11 cellular contexts compared by ENCODE assay signal in the genomic region with DNA sequence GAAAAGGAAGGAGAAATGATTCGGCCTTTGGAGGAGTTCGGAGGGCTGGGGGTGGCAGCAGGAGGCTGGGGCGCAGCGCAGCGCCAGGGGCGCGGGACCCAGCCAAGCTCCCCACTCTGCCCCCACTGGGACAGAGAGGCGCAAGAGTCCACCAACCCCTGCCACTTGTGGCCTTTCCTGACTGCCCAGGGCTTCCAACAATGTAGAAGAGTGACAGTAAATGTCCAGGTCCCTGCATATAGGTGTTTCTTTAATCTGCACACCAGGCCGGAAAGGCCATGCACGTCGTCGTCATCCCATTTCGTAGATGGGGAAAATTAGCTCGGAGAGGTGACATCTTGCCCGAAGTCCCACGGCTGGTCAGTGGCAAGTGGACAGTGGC.
DNase-seq lines count a peak whose midpoint lies in the region; ATAC-seq, FAIRE-seq and TF ChIP-seq lines count a peak whose summit lies in the region.
"Had no signal": no experiment of that assay in that cellular context is flagged by ENCODE, and none has a peak within 500 bp of the region (broad histone marks: within the 10 kb centered on the region; RNA-seq: fewer than 3 reads in every experiment).

No MANE protein-coding gene starts in this region.

- no peak overlapping the region for H3K27ac ChIP-seq in left ventricle myocardium inferior (replicated peaks)
- H3K27ac ChIP-seq in pancreas, result peak overlapping the region; percentile 51 to 86 (median 78)
- no peak overlapping the region for H3K27ac ChIP-seq in OCI-LY7 (ENCODE audit: low read depth, low read length, poor library complexity, severe bottlenecking)

- H3K4me2 ChIP-seq in OCI-LY7 (ENCODE audit: low read length), result no peak overlapping the region

- TF ChIP-seq CTCF in Calu3 (IDR thresholded peaks at IDR 0.05; ENCODE audit: unreplicated experiment) (no peak), left ventricle myocardium inferior (IDR thresholded peaks at IDR 0.05; ENCODE audit: borderline replicate concordance) (no peak), pancreas (IDR thresholded peaks at IDR 0.05) (no peak), OCI-LY7 (conservative IDR thresholded peaks at IDR 0.05; ENCODE audit: low read length) (no peak)

- peaks cover 79% of the 10 kb centered on the region for H3K27me3 Mint-ChIP-seq in Calu3 (ENCODE audit: unreplicated experiment)
- peaks cover 63% of the 10 kb centered on the region for H3K27me3 Mint-ChIP-seq in activated T-helper 2 cell treated with anti-CD3 and anti-CD28 coated beads, Interferon-gamma antibody, Interleukin-2, Interleukin-4, amounts not matched to agents 10 μg/mL and 5 μg/mL and 100 μg/mL, durations not matched to agents 14 hours and 24 hours and 36 hours (ENCODE audit: low read depth)

- no peaks in the 10 kb centered on the region for H3K9me2 ChIP-seq in OCI-LY7 (ENCODE audit: insufficient read depth, low read length)

- no peaks in the 10 kb centered on the region for H3K36me3 ChIP-seq in left ventricle myocardium inferior
- no peaks in the 10 kb centered on the region for H3K36me3 ChIP-seq in pancreas
- H3K36me3 ChIP-seq in OCI-LY7 (ENCODE audit: insufficient read depth, low read length), result no peaks in the 10 kb centered on the region

- POLR2A ChIA-PET in OCI-LY7 (lab: Charles Lee), result no interaction called here

- CTCF ChIA-PET in Calu3 (lab: Charles Lee) (interaction anchor here (0.6 kb wide), 1 partner anchor 642 kb away, joined by 5 read pairs; no protein-coding TSS in a partner anchor), OCI-LY7 (lab: Charles Lee; ENCODE audit: unreplicated experiment) (no interaction called here)

- FAIRE-seq in pancreas (lab: Jason Lieb, UNC), result no peak

- DNase-seq in Calu3 (no peak), left ventricle myocardium inferior (no peak), pancreas (no peak), NCI-H2196 (lab: John Stamatoyannopoulos, UW; ENCODE audit: unreplicated experiment) (no peak), germinal center (ENCODE audit: low spot score) (no peak), nucleus accumbens (lab: John Stamatoyannopoulos, UW) (no peak), OCI-LY7 (ENCODE audit: low spot score) (no peak)
- no peak for DNase-seq in activated T-helper 2 cell treated with anti-CD3 and anti-CD28 coated beads, Interferon-gamma antibody, Interleukin-2, Interleukin-4, amounts not matched to agents 10 μg/mL and 5 μg/mL and 100 μg/mL, durations not matched to agents 14 hours and 24 hours and 36 hours (ENCODE audit: low spot score)
- DNase-seq: effector CD8-positive, alpha-beta T cell; T1000 had no signal

- H3K27me3 ChIP-seq in left ventricle myocardium inferior (ENCODE audit: low read depth) (peaks cover 63% of the 10 kb centered on the region), pancreas (no peaks in the 10 kb centered on the region)

- H3K4me3 ChIP-seq in left ventricle myocardium inferior (peak overlapping the region; percentile 57), pancreas (peak overlapping the region in 3 of 4 donors; percentile 7 to 42 (median 23)), OCI-LY7 (ENCODE audit: low read depth, low read length, poor library complexity, severe bottlenecking) (no peak overlapping the region)

- no peak overlapping the region for H3K27ac Mint-ChIP-seq in Calu3 (ENCODE audit: unreplicated experiment)
- no peak overlapping the region for H3K27ac Mint-ChIP-seq in activated T-helper 2 cell treated with anti-CD3 and anti-CD28 coated beads, Interferon-gamma antibody, Interleukin-2, Interleukin-4, amounts not matched to agents 10 μg/mL and 5 μg/mL and 100 μg/mL, durations not matched to agents 14 hours and 24 hours and 36 hours
- H3K27ac Mint-ChIP-seq: stimulated activated effector memory CD8-positive, alpha-beta T cell treated with anti-CD3 and anti-CD28 coated beads, Interleukin-12 subunit alpha, Interleukin-12 subunit beta, amount 100 ng/mL, for 72 hours had no signal

- intact Hi-C loops in Calu3 (cut with micrococcal nuclease; ENCODE audit: unreplicated experiment) (no loop called here), left ventricle myocardium inferior (cut with micrococcal nuclease) (no loop called here), pancreas (cut with DNase I) (no loop called here), OCI-LY7 (cut with micrococcal nuclease; ENCODE audit: unreplicated experiment) (no loop called here)
- intact Hi-C loops in activated T-helper 2 cell treated with anti-CD3 and anti-CD28 coated beads, Interferon-gamma antibody, Interleukin-2, Interleukin-4, amounts not matched to agents 10 μg/mL and 5 μg/mL and 100 μg/mL, durations not matched to agents 14 hours and 24 hours and 36 hours (cut with micrococcal nuclease), result loop anchor here (2.0 kb wide), 1 partner anchor 98 kb away; no protein-coding TSS in a partner anchor

- 23 to 42% methylated on average over 16 of the region's 16 CpGs for WGBS in pancreas, 2 donors

- BruUV-seq in Calu3 (replicated peaks; lab: Mats Ljungman, UMichigan), result no TSS peak
- BruUV-seq in OCI-LY7 (replicated peaks; lab: Mats Ljungman, UMichigan), result no TSS peak

- peak overlapping the region; percentile 69 for H3K4me3 Mint-ChIP-seq in Calu3 (ENCODE audit: low read depth, unreplicated experiment)
- H3K4me3 Mint-ChIP-seq in activated T-helper 2 cell treated with anti-CD3 and anti-CD28 coated beads, Interferon-gamma antibody, Interleukin-2, Interleukin-4, amounts not matched to agents 10 μg/mL and 5 μg/mL and 100 μg/mL, durations not matched to agents 14 hours and 24 hours and 36 hours (ENCODE audit: low read depth), result peak overlapping the region; percentile 17
- H3K4me3 Mint-ChIP-seq: stimulated activated effector memory CD8-positive, alpha-beta T cell treated with anti-CD3 and anti-CD28 coated beads, Interleukin-12 subunit alpha, Interleukin-12 subunit beta, amount 100 ng/mL, for 72 hours had no signal

- peak in 2 of 4 donors; percentile 8 to 9 for ATAC-seq in pancreas

- H4K20me1 ChIP-seq in OCI-LY7 (ENCODE audit: insufficient read depth, low read length), result no peaks in the 10 kb centered on the region

- no peaks in the 10 kb centered on the region for H3K9me3 Mint-ChIP-seq in Calu3 (ENCODE audit: low read depth, unreplicated experiment)
- no peaks in the 10 kb centered on the region for H3K9me3 Mint-ChIP-seq in activated T-helper 2 cell treated with anti-CD3 and anti-CD28 coated beads, Interferon-gamma antibody, Interleukin-2, Interleukin-4, amounts not matched to agents 10 μg/mL and 5 μg/mL and 100 μg/mL, durations not matched to agents 14 hours and 24 hours and 36 hours
- H3K9me3 Mint-ChIP-seq: stimulated activated effector memory CD8-positive, alpha-beta T cell treated with anti-CD3 and anti-CD28 coated beads, Interleukin-12 subunit alpha, Interleukin-12 subunit beta, amount 100 ng/mL, for 72 hours had no signal

- H3K9me3 ChIP-seq in left ventricle myocardium inferior (replicated peaks) (no peaks in the 10 kb centered on the region), pancreas (no peaks in the 10 kb centered on the region), OCI-LY7 (ENCODE audit: low read length) (no peaks in the 10 kb centered on the region)

- H3K79me2 ChIP-seq in OCI-LY7 (ENCODE audit: insufficient read depth, low read depth, low read length), result no peaks in the 10 kb centered on the region

- H3K4me1 Mint-ChIP-seq in Calu3 (ENCODE audit: low read depth, unreplicated experiment), result peaks cover 9% of the 10 kb centered on the region
- peaks cover 2% of the 10 kb centered on the region for H3K4me1 Mint-ChIP-seq in activated T-helper 2 cell treated with anti-CD3 and anti-CD28 coated beads, Interferon-gamma antibody, Interleukin-2, Interleukin-4, amounts not matched to agents 10 μg/mL and 5 μg/mL and 100 μg/mL, durations not matched to agents 14 hours and 24 hours and 36 hours (ENCODE audit: low read depth)
- H3K4me1 Mint-ChIP-seq: stimulated activated effector memory CD8-positive, alpha-beta T cell treated with anti-CD3 and anti-CD28 coated beads, Interleukin-12 subunit alpha, Interleukin-12 subunit beta, amount 100 ng/mL, for 72 hours had no signal

- H2AFZ ChIP-seq in OCI-LY7 (ENCODE audit: low read length), result no peak overlapping the region

- H3K36me3 Mint-ChIP-seq in Calu3 (ENCODE audit: insufficient read depth, unreplicated experiment), result peaks cover 8% of the 10 kb centered on the region
- H3K36me3 Mint-ChIP-seq in activated T-helper 2 cell treated with anti-CD3 and anti-CD28 coated beads, Interferon-gamma antibody, Interleukin-2, Interleukin-4, amounts not matched to agents 10 μg/mL and 5 μg/mL and 100 μg/mL, durations not matched to agents 14 hours and 24 hours and 36 hours (ENCODE audit: low read depth), result no peaks in the 10 kb centered on the region
- H3K36me3 Mint-ChIP-seq: stimulated activated effector memory CD8-positive, alpha-beta T cell treated with anti-CD3 and anti-CD28 coated beads, Interleukin-12 subunit alpha, Interleukin-12 subunit beta, amount 100 ng/mL, for 72 hours had no signal

- H3K4me1 ChIP-seq in left ventricle myocardium inferior, result peaks cover 17% of the 10 kb centered on the region
- H3K4me1 ChIP-seq in pancreas, result peaks cover 10 to 29% (median 22%) of the 10 kb centered on the region in 3 donors
- no peaks in the 10 kb centered on the region for H3K4me1 ChIP-seq in OCI-LY7 (ENCODE audit: insufficient read depth, low read length, poor library complexity, severe bottlenecking)

Comparison
In these comparisons a context has a peak if more than half of its experiments do, and no peak if none do; other contexts are left out.
1. H3K27ac ChIP-seq: peak in pancreas (4 of 4); none in left ventricle myocardium inferior (single experiment) and OCI-LY7 (single experiment).